ENCODE assay signal across 8 cellular contexts in the genomic region with DNA sequence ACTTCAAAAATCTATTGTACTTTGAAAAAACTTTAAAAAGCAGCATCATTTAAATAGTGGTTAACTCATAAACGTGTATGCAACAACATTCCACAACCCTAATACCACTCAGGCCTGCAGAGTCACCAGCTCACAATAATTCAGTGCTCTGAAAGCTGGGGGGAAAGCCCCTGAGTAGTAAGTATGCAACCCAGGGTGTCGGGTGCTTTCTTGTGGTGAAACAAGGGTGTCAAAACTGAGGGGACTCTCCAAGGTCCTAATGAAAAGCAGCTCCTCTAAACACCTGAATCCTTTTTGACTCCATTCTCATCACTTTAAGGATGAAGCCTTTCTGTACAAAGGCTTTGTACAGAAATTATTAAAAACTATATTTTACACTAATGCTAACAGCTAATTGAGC. TPM values are rescaled to one million over a fixed set of nuclear protein-coding genes. Genes with fewer than 3 reads are reported as not detected.
DNase-seq lines count a peak whose midpoint lies in the region; ATAC-seq and TF ChIP-seq lines count a peak whose summit lies in the region.

No MANE protein-coding gene starts in this region.

- no peaks in the 10 kb centered on the region for H3K4me1 ChIP-seq in mesenchymal stem cell (ENCODE audit: control insufficient read depth, insufficient read depth, low read depth, low read length)
- H3K4me1 ChIP-seq in neural progenitor cell: no peaks in the 10 kb centered on the region

- peaks cover 4% of the 10 kb centered on the region for H3K79me1 ChIP-seq in mesenchymal stem cell (replicated peaks; ENCODE audit: low read length, poor library complexity, severe bottlenecking)

- H2AK5ac ChIP-seq in mesenchymal stem cell (ENCODE audit: low read length, severe bottlenecking): no peak overlapping the region

- H2BK5ac ChIP-seq in mesenchymal stem cell (ENCODE audit: low read depth, low read length, poor library complexity, severe bottlenecking): no peak overlapping the region

- H3K9me3 ChIP-seq in mesenchymal stem cell (ENCODE audit: control insufficient read depth, low read length) (no peaks in the 10 kb centered on the region), neural progenitor cell (ENCODE audit: low read depth) (no peaks in the 10 kb centered on the region)

- H3K79me2 ChIP-seq in neural progenitor cell (ENCODE audit: low read depth): no peaks in the 10 kb centered on the region

- no peaks in the 10 kb centered on the region for H3K4me1 Mint-ChIP-seq in neural progenitor cell

- no peak overlapping the region for H3K27ac ChIP-seq in mesenchymal stem cell (ENCODE audit: low read length, poor library complexity, severe bottlenecking)
- no peak overlapping the region for H3K27ac ChIP-seq in neural progenitor cell

- no peak overlapping the region for H3K27ac Mint-ChIP-seq in neural progenitor cell

- no peak overlapping the region for H2BK15ac ChIP-seq in mesenchymal stem cell (ENCODE audit: low read depth, poor library complexity, severe bottlenecking)

- no peak overlapping the region for H3K4ac ChIP-seq in mesenchymal stem cell (ENCODE audit: low read depth in 1 of 2, low read length in 2 of 2)

- no peak overlapping the region for H3K4me3 Mint-ChIP-seq in neural progenitor cell

- H3K27me3 Mint-ChIP-seq in neural progenitor cell (ENCODE audit: insufficient read depth, low read depth): no peaks in the 10 kb centered on the region

- H3K4me3 ChIP-seq in mesenchymal stem cell (ENCODE audit: insufficient read depth in 1 of 2, low read depth in 1 of 2, low read length in 2 of 2) (no peak overlapping the region), neural progenitor cell (no peak overlapping the region)

- H2BK12ac ChIP-seq in mesenchymal stem cell (ENCODE audit: low read length in 2 of 2): no peak overlapping the region

- DNase-seq in activated T-cell treated with anti-CD3 and anti-CD28 coated beads for 48 hours (ENCODE audit: low read depth): peak; percentile 46
- peak; percentile 19 to 23 for DNase-seq in stimulated activated CD8-positive, alpha-beta memory T cell treated with anti-CD3 and anti-CD28 coated beads, Interleukin-2, amount 100 ng/mL, for 1 hour (ENCODE audit: low read depth in 2 of 2)
- no peak for DNase-seq in NCI-H226
- no peak for DNase-seq in mesenchymal stem cell
- no peak for DNase-seq in ACHN
- DNase-seq in neural progenitor cell (ENCODE audit: low spot score): no peak

- no peaks in the 10 kb centered on the region for H4K20me1 ChIP-seq in neural progenitor cell (ENCODE audit: low read depth)

- H2BK120ac ChIP-seq in mesenchymal stem cell (ENCODE audit: low read depth, low read length): no peak overlapping the region

- H3K9me3 Mint-ChIP-seq in neural progenitor cell: no peaks in the 10 kb centered on the region

- no peak overlapping the region for H3K14ac ChIP-seq in mesenchymal stem cell (ENCODE audit: low read length in 2 of 2)

- H4K91ac ChIP-seq in mesenchymal stem cell (ENCODE audit: low read length): no peak overlapping the region

- H3K9ac ChIP-seq in mesenchymal stem cell (ENCODE audit: low read length): no peak overlapping the region
- no peak overlapping the region for H3K9ac ChIP-seq in neural progenitor cell

- in situ Hi-C loops in ACHN (cut with HindIII; ENCODE audit: low pct_ligation_motif_present, low pct_unique_long_range_greater_than_20kb, low sequenced_read_pairs): no loop called here

- H4K8ac ChIP-seq in mesenchymal stem cell (ENCODE audit: low read length): no peak overlapping the region

- no peak overlapping the region for H3K23ac ChIP-seq in mesenchymal stem cell (ENCODE audit: low read length in 2 of 2)

- H3K36me3 ChIP-seq in mesenchymal stem cell (ENCODE audit: control insufficient read depth in 1 of 2, insufficient read depth in 2 of 2, low read depth in 1 of 2, low read length in 2 of 2) (peaks cover 13 to 74% of the 10 kb centered on the region in 2 experiments), neural progenitor cell (no peaks in the 10 kb centered on the region)

- H3K27me3 ChIP-seq in mesenchymal stem cell (ENCODE audit: control insufficient read depth in 1 of 2, insufficient read depth in 1 of 2, low read length in 2 of 2) (no peaks in the 10 kb centered on the region), neural progenitor cell (no peaks in the 10 kb centered on the region)

- ATAC-seq in GM19351 (IDR thresholded peaks at IDR 0.05; ENCODE audit: unreplicated experiment): peak; percentile 100
- peak; percentile 98 for ATAC-seq in HG03342 (IDR thresholded peaks at IDR 0.05; ENCODE audit: unreplicated experiment)

- H3F3A ChIP-seq in neural progenitor cell (ENCODE audit: low read depth): no peaks in the 10 kb centered on the region

- H2AFZ ChIP-seq in mesenchymal stem cell (ENCODE audit: low read depth, low read length) (no peak overlapping the region), neural progenitor cell (replicated peaks) (no peak overlapping the region)

- peaks cover 25% of the 10 kb centered on the region for H3K36me3 Mint-ChIP-seq in neural progenitor cell

- no peak for TF ChIP-seq CTCF in neural progenitor cell (IDR thresholded peaks at IDR 0.05)

- H3K18ac ChIP-seq in mesenchymal stem cell (ENCODE audit: low read depth in 1 of 2, low read length in 2 of 2): no peak overlapping the region

- H3K4me2 ChIP-seq in mesenchymal stem cell (ENCODE audit: low read length, poor library complexity, severe bottlenecking) (no peak overlapping the region), neural progenitor cell (no peak overlapping the region)

- 100% methylated on average over 2 of the region's 2 CpGs for WGBS in mesenchymal stem cell

RNA-seq across cellular contexts. Expression of a gene that starts 33.7 kb away (rescaled TPM):
- 46.4 TPM for polyA plus RNA-seq in mesenchymal stem cell (2013, experiment 1 of 2)
- 43.1 TPM for polyA plus RNA-seq in mesenchymal stem cell (2013, experiment 2 of 2)
- 65.1 and 103 TPM in 2 replicates for total RNA-seq in neural progenitor cell (ENCODE audit: low replicate concordance)

RNA-seq across cellular contexts. Expression of a gene that starts 34.2 kb away (rescaled TPM):
- polyA plus RNA-seq in mesenchymal stem cell (2013, experiment 1 of 2): 14.2 TPM
- 16.1 TPM for polyA plus RNA-seq in mesenchymal stem cell (2013, experiment 2 of 2)
- total RNA-seq in neural progenitor cell (ENCODE audit: low replicate concordance): 46.6 and 70.8 TPM in 2 replicates

RNA-seq across cellular contexts. Expression of a gene that starts 42.2 kb away (rescaled TPM):
- 51.4 TPM for polyA plus RNA-seq in mesenchymal stem cell (2013, experiment 1 of 2)
- polyA plus RNA-seq in mesenchymal stem cell (2013, experiment 2 of 2): 54.8 TPM
- 78.1 and 80.0 TPM in 2 replicates for total RNA-seq in neural progenitor cell (ENCODE audit: low replicate concordance)

RNA-seq across cellular contexts. Expression of a gene that starts 50.4 kb away (rescaled TPM):
- polyA plus RNA-seq in mesenchymal stem cell (2013, experiment 1 of 2): 29.9 TPM
- polyA plus RNA-seq in mesenchymal stem cell (2013, experiment 2 of 2): 31.4 TPM
- 66.8 and 115 TPM in 2 replicates for total RNA-seq in neural progenitor cell (ENCODE audit: low replicate concordance)

Comparison
In these comparisons a context has a peak if more than half of its experiments do, and no peak if none do; other contexts are left out.
1. DNase-seq: peak in activated T-cell treated with anti-CD3 and anti-CD28 coated beads for 48 hours (single experiment) and stimulated activated CD8-positive, alpha-beta memory T cell treated with anti-CD3 and anti-CD28 coated beads, Interleukin-2, amount 100 ng/mL, for 1 hour (2 of 2); none in NCI-H226 (single experiment), mesenchymal stem cell (single experiment), ACHN (single experiment) and neural progenitor cell (single experiment).